Comparison of ENCODE assay signal across 33 cellular contexts in genomic region chr17:60284709-60285108, GRCh38.
"Had no signal": no experiment of that assay in that cellular context is flagged by ENCODE, and none has a peak within 500 bp of the region (broad histone marks: within the 10 kb centered on the region; RNA-seq: fewer than 3 reads in every experiment).

No MANE protein-coding gene starts in this region.

- H3K27me3 Mint-ChIP-seq: activated naive CD4-positive, alpha-beta T cell treated with anti-CD3 and anti-CD28 coated beads, Interleukin-2, amount 10 ng/mL, durations not matched to agents 7 days and 5 days had no signal

- H3K27me3 ChIP-seq: breast epithelium, esophagus muscularis mucosa, foreskin keratinocyte, heart right ventricle, neutrophil, ovary, stomach, thyroid gland, upper lobe of left lung, vagina had no signal

- H3K9me3 ChIP-seq: breast epithelium, esophagus muscularis mucosa, heart right ventricle, lower lobe of right lung, neutrophil, ovary, prostate gland, stomach, thyroid gland, upper lobe of left lung, vagina had no signal

- H3K4me1 ChIP-seq: breast epithelium, foreskin keratinocyte, lower lobe of right lung, prostate gland, thyroid gland, upper lobe of left lung, vagina had no signal

- H3K4me1 Mint-ChIP-seq: activated naive CD4-positive, alpha-beta T cell treated with anti-CD3 and anti-CD28 coated beads, Interleukin-2, amount 10 ng/mL, durations not matched to agents 7 days and 5 days; nephron; stimulated activated effector memory CD8-positive, alpha-beta T cell treated with anti-CD3 and anti-CD28 coated beads, Interleukin-12 subunit alpha, Interleukin-12 subunit beta, amount 100 ng/mL, for 72 hours had no signal

- DNase-seq: activated CD4-positive, alpha-beta T cell treated with anti-CD3 and anti-CD28 coated beads for 4 hours; activated CD4-positive, alpha-beta T cell treated with anti-CD3 and anti-CD28 coated beads, Interleukin-2, amount 50 U/mL, for 4 hours; activated CD8-positive, alpha-beta memory T cell treated with anti-CD3 and anti-CD28 coated beads for 24 hours; activated effector memory CD4-positive, alpha-beta T cell treated with anti-CD3 and anti-CD28 coated beads, Interleukin-2, amount 50 U/mL, for 16 hours; activated naive CD4-positive, alpha-beta T cell treated with anti-CD3 and anti-CD28 coated beads, Interleukin-2, amount 10 ng/mL, durations not matched to agents 7 days and 5 days; amygdala; central memory CD4-positive, alpha-beta T cell; dermis blood vessel endothelial cell; effector CD4-positive, alpha-beta T cell; foreskin keratinocyte; heart right ventricle; lower lobe of right lung; mesendoderm; ovary; retina; stimulated activated CD4-positive, alpha-beta T cell treated with anti-CD3 and anti-CD28 coated beads, Interleukin-12 subunit alpha, Interleukin-12 subunit beta, amount 100 ng/mL, for 4 hours; stimulated activated CD4-positive, alpha-beta T cell treated with anti-CD3 and anti-CD28 coated beads, Interleukin-4, amount 100 ng/mL, for 1 hour; stomach; T-helper 1 cell; thyroid gland; upper lobe of left lung had no signal

- FAIRE-seq: TTC549 had no signal

- H3K36me3 ChIP-seq: breast epithelium, ovary, prostate gland, thyroid gland had no signal

- ATAC-seq: foreskin keratinocyte; heart right ventricle; left lobe of liver; lower lobe of right lung; sciatic nerve; stimulated activated effector memory CD8-positive, alpha-beta T cell treated with anti-CD3 and anti-CD28 coated beads, Interleukin-12 subunit alpha, Interleukin-12 subunit beta, amount 100 ng/mL, for 72 hours had no signal

- H3K27ac ChIP-seq: breast epithelium, esophagus muscularis mucosa, foreskin keratinocyte, heart right ventricle, lower lobe of right lung, neutrophil, ovary, prostate gland, skin epidermis, thyroid gland, upper lobe of left lung, vagina, VCaP had no signal

- H3K4me3 ChIP-seq: breast epithelium, esophagus muscularis mucosa, heart right ventricle, lower lobe of right lung, ovary, prostate gland, skin epidermis, stomach, thyroid gland, upper lobe of left lung, vagina had no signal

- H3K4me3 Mint-ChIP-seq: activated naive CD4-positive, alpha-beta T cell treated with anti-CD3 and anti-CD28 coated beads, Interleukin-2, amount 10 ng/mL, durations not matched to agents 7 days and 5 days; nephron; stimulated activated effector memory CD8-positive, alpha-beta T cell treated with anti-CD3 and anti-CD28 coated beads, Interleukin-12 subunit alpha, Interleukin-12 subunit beta, amount 100 ng/mL, for 72 hours had no signal

- H3K9me3 Mint-ChIP-seq: activated naive CD4-positive, alpha-beta T cell treated with anti-CD3 and anti-CD28 coated beads, Interleukin-2, amount 10 ng/mL, durations not matched to agents 7 days and 5 days; nephron; stimulated activated effector memory CD8-positive, alpha-beta T cell treated with anti-CD3 and anti-CD28 coated beads, Interleukin-12 subunit alpha, Interleukin-12 subunit beta, amount 100 ng/mL, for 72 hours had no signal

- H3K27ac Mint-ChIP-seq: activated naive CD4-positive, alpha-beta T cell treated with anti-CD3 and anti-CD28 coated beads, Interleukin-2, amount 10 ng/mL, durations not matched to agents 7 days and 5 days; nephron; stimulated activated effector memory CD8-positive, alpha-beta T cell treated with anti-CD3 and anti-CD28 coated beads, Interleukin-12 subunit alpha, Interleukin-12 subunit beta, amount 100 ng/mL, for 72 hours had no signal
